In the genomic region with DNA sequence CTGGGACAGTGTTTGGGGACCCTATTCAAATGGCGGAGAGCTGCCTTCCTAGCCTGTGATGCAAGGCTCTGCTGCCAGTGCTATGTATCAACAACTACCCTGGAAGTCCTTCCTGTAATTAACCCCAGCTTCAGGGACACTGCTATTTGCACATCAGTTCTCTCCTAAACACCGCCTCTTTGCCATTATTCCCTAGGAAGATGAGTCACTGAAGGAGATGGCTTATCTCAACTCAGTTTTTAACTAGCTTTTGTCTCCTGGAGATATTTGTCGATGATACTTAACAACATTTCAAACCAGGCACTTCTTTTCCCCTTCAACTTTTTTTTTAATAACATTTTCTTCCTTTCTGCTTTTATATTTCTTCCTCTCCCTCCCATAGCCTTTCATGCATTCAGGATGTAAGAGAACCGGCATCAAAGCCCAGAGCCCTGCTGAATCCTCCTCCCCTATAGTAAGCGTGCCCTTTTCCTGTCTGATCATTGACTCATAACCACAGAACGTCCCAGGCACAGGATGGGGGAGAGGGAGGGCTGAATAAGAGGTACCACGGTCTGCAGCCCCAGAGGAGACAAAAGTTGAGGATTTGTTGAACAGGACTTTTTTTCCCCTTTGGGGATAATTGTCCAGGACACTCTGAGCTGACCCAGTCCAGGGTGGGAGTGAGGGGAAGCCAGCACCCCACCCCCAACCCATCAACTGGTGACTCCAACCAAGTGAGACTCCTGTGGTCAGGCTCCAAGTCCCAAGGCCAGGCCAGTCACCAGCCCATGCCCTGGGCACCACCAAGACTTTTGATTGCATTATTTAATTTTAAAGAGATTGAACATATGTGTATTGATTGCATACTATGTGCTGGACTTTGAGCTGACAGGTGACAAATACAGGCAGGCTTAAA, we compare ENCODE assay signal across 8 cellular contexts.
DNase-seq lines count a peak whose midpoint lies in the region; ATAC-seq and TF ChIP-seq lines count a peak whose summit lies in the region.

No MANE protein-coding gene starts in this region.

- no peak for TF ChIP-seq CTCF in heart right ventricle (IDR thresholded peaks at IDR 0.05)

- no peak overlapping the region for H3K27ac Mint-ChIP-seq in activated naive CD4-positive, alpha-beta T cell treated with anti-CD3 and anti-CD28 coated beads, Interleukin-2, amount 10 ng/mL, durations not matched to agents 7 days and 5 days

- 19 to 28% methylated on average over 7 of the region's 7 CpGs for WGBS in heart right ventricle, 2 donors

- no peak overlapping the region for H3K4me3 ChIP-seq in heart right ventricle

- H3K27me3 Mint-ChIP-seq in activated naive CD4-positive, alpha-beta T cell treated with anti-CD3 and anti-CD28 coated beads, Interleukin-2, amount 10 ng/mL, durations not matched to agents 7 days and 5 days = no peaks in the 10 kb centered on the region

- H3K36me3 ChIP-seq in heart right ventricle = no peaks in the 10 kb centered on the region

- no peak overlapping the region for H3K27ac ChIP-seq in heart right ventricle

- no peak overlapping the region for H3K4me3 Mint-ChIP-seq in activated naive CD4-positive, alpha-beta T cell treated with anti-CD3 and anti-CD28 coated beads, Interleukin-2, amount 10 ng/mL, durations not matched to agents 7 days and 5 days

- no peaks in the 10 kb centered on the region for H3K9me3 ChIP-seq in heart right ventricle

- ATAC-seq in HG03432 (IDR thresholded peaks at IDR 0.05; ENCODE audit: unreplicated experiment) = peak; percentile 47
- no peak for ATAC-seq in heart right ventricle

- no peaks in the 10 kb centered on the region for H3K4me1 ChIP-seq in heart right ventricle

- no peaks in the 10 kb centered on the region for H3K36me3 Mint-ChIP-seq in activated naive CD4-positive, alpha-beta T cell treated with anti-CD3 and anti-CD28 coated beads, Interleukin-2, amount 10 ng/mL, durations not matched to agents 7 days and 5 days

- CTCF ChIA-PET in activated naive CD4-positive, alpha-beta T cell treated with anti-CD3 and anti-CD28 coated beads, Interleukin-2, amount 10 ng/mL, durations not matched to agents 7 days and 5 days (lab: Charles Lee) = no interaction called here

- intact Hi-C loops in heart right ventricle (cut with DNase I) = no loop called here

- DNase-seq in A172 (ENCODE audit: low spot score) = peak; percentile 96
- peak; percentile 45 for DNase-seq in SKM-1 treated with dmso at 0.1 percent for 144 hours (lab: John Stamatoyannopoulos, UW; ENCODE audit: unreplicated experiment)
- peak; percentile 57 for DNase-seq in foreskin melanocyte
- DNase-seq in heart right ventricle = no peak
- DNase-seq in effector CD8-positive, alpha-beta T cell (lab: John Stamatoyannopoulos, UW) = no peak
- no peak for DNase-seq in NCI-H1694 treated with DMSO at 0.1 percent for 48 hours (lab: John Stamatoyannopoulos, UW)
- no peak for DNase-seq in activated naive CD4-positive, alpha-beta T cell treated with anti-CD3 and anti-CD28 coated beads, Interleukin-2, amount 10 ng/mL, durations not matched to agents 7 days and 5 days

- H3K27me3 ChIP-seq in heart right ventricle = peaks cover 0 to 3% (median 0%) of the 10 kb centered on the region in 7 donors

- H3K9me3 Mint-ChIP-seq in activated naive CD4-positive, alpha-beta T cell treated with anti-CD3 and anti-CD28 coated beads, Interleukin-2, amount 10 ng/mL, durations not matched to agents 7 days and 5 days = peaks cover 10% of the 10 kb centered on the region

- H3K4me1 Mint-ChIP-seq in activated naive CD4-positive, alpha-beta T cell treated with anti-CD3 and anti-CD28 coated beads, Interleukin-2, amount 10 ng/mL, durations not matched to agents 7 days and 5 days = no peaks in the 10 kb centered on the region

Comparison
In these comparisons a context has a peak if more than half of its experiments do, and no peak if none do; other contexts are left out.
1. DNase-seq: peak in A172 (single experiment), SKM-1 treated with dmso at 0.1 percent for 144 hours (single experiment) and foreskin melanocyte (single experiment); none in heart right ventricle (0 of 2), effector CD8-positive, alpha-beta T cell (single experiment), NCI-H1694 treated with DMSO at 0.1 percent for 48 hours (single experiment) and activated naive CD4-positive, alpha-beta T cell treated with anti-CD3 and anti-CD28 coated beads, Interleukin-2, amount 10 ng/mL, durations not matched to agents 7 days and 5 days (single experiment).